ENCODE assay signal across 8 cellular contexts in the genomic region with DNA sequence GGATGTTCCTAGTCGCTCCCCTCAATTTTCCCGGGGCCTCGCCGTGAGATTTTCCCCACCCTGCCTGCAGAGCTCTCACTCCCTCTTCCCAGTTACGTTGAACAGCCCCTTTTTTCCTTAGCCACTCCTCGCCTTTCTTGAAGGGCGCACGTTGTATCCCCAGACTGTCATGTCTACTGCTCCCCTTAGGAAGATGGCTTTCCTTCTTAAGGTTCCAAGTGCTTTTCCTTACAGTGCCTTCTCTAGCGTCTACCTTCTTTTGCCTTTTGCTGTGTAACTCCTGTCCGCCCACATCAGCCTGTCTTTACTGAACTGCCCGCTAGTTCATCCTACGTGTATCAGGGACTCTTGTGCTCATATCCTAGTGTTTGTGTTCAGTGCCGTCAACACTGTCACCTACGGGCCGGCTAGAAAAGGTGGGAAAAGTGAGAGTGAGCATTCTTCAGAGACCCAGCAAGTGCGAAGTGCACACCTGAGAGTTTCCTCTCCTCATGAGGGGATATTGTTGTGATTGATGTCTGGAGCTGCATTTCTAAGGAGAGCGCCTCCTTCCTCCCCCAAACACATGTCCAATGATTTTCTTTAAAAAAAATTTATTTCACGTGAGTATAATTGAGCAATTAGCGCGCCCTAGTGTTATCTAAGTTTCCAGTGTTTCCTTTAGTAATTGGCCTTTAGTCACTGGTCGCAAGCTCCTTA. TPM values are rescaled to one million over a fixed set of nuclear protein-coding genes. Genes with fewer than 3 reads are reported as not detected.
DNase-seq lines count a peak whose midpoint lies in the region; ATAC-seq and TF ChIP-seq lines count a peak whose summit lies in the region.

No MANE protein-coding gene starts in this region.

- H3K27me3 Mint-ChIP-seq in activated CD4-positive, alpha-beta memory T cell treated with anti-CD3 and anti-CD28 coated beads for 36 hours, result no peaks in the 10 kb centered on the region

- intact Hi-C loops in activated CD4-positive, alpha-beta memory T cell treated with anti-CD3 and anti-CD28 coated beads for 36 hours (cut with micrococcal nuclease), result loop anchor here (1.0 to 10.0 kb wide), 13 partner anchors 19 to 734 kb away; partner anchors contain the start of genes DDX46, PPP2CA, SAR1B and SEC24A
- intact Hi-C loops in upper lobe of right lung (cut with DNase I), result no loop called here

- peak overlapping the region; percentile 95 for H3K4me3 Mint-ChIP-seq in activated CD4-positive, alpha-beta memory T cell treated with anti-CD3 and anti-CD28 coated beads for 36 hours

- peak overlapping the region; percentile 95 for H3K27ac ChIP-seq in upper lobe of right lung

- no peaks in the 10 kb centered on the region for H3K36me3 ChIP-seq in mucosa of stomach (ENCODE audit: control insufficient read depth, insufficient read depth, low read length)
- peaks cover 18% of the 10 kb centered on the region for H3K36me3 ChIP-seq in upper lobe of right lung

- H3K9me3 Mint-ChIP-seq in activated CD4-positive, alpha-beta memory T cell treated with anti-CD3 and anti-CD28 coated beads for 36 hours, result no peaks in the 10 kb centered on the region

- H3K9ac ChIP-seq in mucosa of stomach (ENCODE audit: low read length), result peak overlapping the region; percentile 81

- H3K4me3 ChIP-seq in AG09309 (ENCODE audit: control insufficient read depth, low read depth, low read length) (peak overlapping the region; percentile 100), epithelial cell of proximal tubule (ENCODE audit: low read depth, low read length) (peak overlapping the region; percentile 88), mucosa of stomach (ENCODE audit: low read length) (peak overlapping the region; percentile 87), upper lobe of right lung (peak overlapping the region; percentile 60)

- H3K27ac Mint-ChIP-seq in activated CD4-positive, alpha-beta memory T cell treated with anti-CD3 and anti-CD28 coated beads for 36 hours, result peak overlapping the region; percentile 89

- H3K27me3 ChIP-seq in mucosa of stomach (ENCODE audit: control insufficient read depth, insufficient read depth, low read length) (no peaks in the 10 kb centered on the region), upper lobe of right lung (no peaks in the 10 kb centered on the region)

- DNase-seq in AG09309 (ENCODE audit: low read depth), result no peak
- peak; percentile 47 for DNase-seq in GM13977 (ENCODE audit: low spot score)
- peak; percentile 14 for DNase-seq in NCI-H226
- DNase-seq in activated CD4-positive, alpha-beta memory T cell treated with anti-CD3 and anti-CD28 coated beads for 36 hours, result peak; percentile 51
- DNase-seq in epithelial cell of proximal tubule (ENCODE audit: low read depth), result peak; percentile 31
- DNase-seq in upper lobe of right lung, result peak; percentile 47
- DNase-seq in NCI-H1930 (lab: John Stamatoyannopoulos, UW), result no peak

- in situ Hi-C loops in GM13977 (cut with MboI; ENCODE audit: low pct_unique_long_range_greater_than_20kb, low sequenced_read_pairs, unreplicated experiment), result no loop called here

- peaks cover 26% of the 10 kb centered on the region for H3K4me1 Mint-ChIP-seq in activated CD4-positive, alpha-beta memory T cell treated with anti-CD3 and anti-CD28 coated beads for 36 hours (ENCODE audit: low read depth)

- no peak for TF ChIP-seq CTCF in AG09309 (IDR thresholded peaks at IDR 0.05; ENCODE audit: control insufficient read depth, insufficient read depth, low read depth, low read length, missing control alignments)
- TF ChIP-seq CTCF in GM13977 (IDR thresholded peaks at IDR 0.05; ENCODE audit: extremely low read depth, insufficient read depth, missing control alignments), result peak; percentile 16
- TF ChIP-seq CTCF in epithelial cell of proximal tubule (conservative IDR thresholded peaks at IDR 0.05; ENCODE audit: low read depth, low read length), result peak; percentile 12
- peak; percentile 10 for TF ChIP-seq CTCF in upper lobe of right lung (IDR thresholded peaks at IDR 0.05)

- CTCF ChIA-PET in activated CD4-positive, alpha-beta memory T cell treated with anti-CD3 and anti-CD28 coated beads for 36 hours (lab: Charles Lee), result interaction anchor here (0.6 to 4.0 kb wide), 20 partner anchors 11 to 512 kb away, joined by 3 to 36 read pairs (median 5); partner anchors contain the start of genes C5orf24, CDKL3, CDKN2AIPNL and DDX46

- H3K4me1 ChIP-seq in mucosa of stomach (ENCODE audit: control insufficient read depth, insufficient read depth, low read length), result peaks cover 9% of the 10 kb centered on the region
- H3K4me1 ChIP-seq in upper lobe of right lung, result peaks cover 15% of the 10 kb centered on the region

- POLR2A ChIA-PET in activated CD4-positive, alpha-beta memory T cell treated with anti-CD3 and anti-CD28 coated beads for 36 hours (lab: Charles Lee), result interaction anchor here (1.0 to 2.9 kb wide), 11 partner anchors 18 to 514 kb away, joined by 3 to 27 read pairs (median 6); partner anchors contain the start of genes C5orf24, DDX46, PCBD2 and PPP2CA

- peak; percentile 7 for ATAC-seq in upper lobe of right lung

- peaks cover 5% of the 10 kb centered on the region for H3K36me3 Mint-ChIP-seq in activated CD4-positive, alpha-beta memory T cell treated with anti-CD3 and anti-CD28 coated beads for 36 hours

- H3K9me3 ChIP-seq in mucosa of stomach (ENCODE audit: control insufficient read depth, low read length), result no peaks in the 10 kb centered on the region
- H3K9me3 ChIP-seq in upper lobe of right lung, result no peaks in the 10 kb centered on the region

RNA-seq across cellular contexts. Expression of gene CAMLG, which starts 0.8 kb away (rescaled TPM):
- total RNA-seq in activated CD4-positive, alpha-beta memory T cell treated with anti-CD3 and anti-CD28 coated beads for 36 hours, result 10 to 100 TPM; 40.3 to 41.2 TPM
- total RNA-seq in epithelial cell of proximal tubule (20.6 and 24.8 TPM in 2 replicates), upper lobe of right lung (27.0 TPM)

RNA-seq across cellular contexts. Expression of gene DDX46, which starts 19.5 kb away (rescaled TPM):
- total RNA-seq in activated CD4-positive, alpha-beta memory T cell treated with anti-CD3 and anti-CD28 coated beads for 36 hours, result 10 to 100 TPM; 67.4 to 68.0 TPM
- total RNA-seq in epithelial cell of proximal tubule (30.4 and 35.0 TPM in 2 replicates), upper lobe of right lung (37.4 TPM)

Comparison
In these comparisons a context has a peak if more than half of its experiments do, and no peak if none do; other contexts are left out.
1. DNase-seq: peak in GM13977 (single experiment), NCI-H226 (single experiment), activated CD4-positive, alpha-beta memory T cell treated with anti-CD3 and anti-CD28 coated beads for 36 hours (single experiment), epithelial cell of proximal tubule (single experiment) and upper lobe of right lung (single experiment); none in AG09309 (single experiment) and NCI-H1930 (0 of 2).
2. Peak in every context shown above with its lines, with median percentiles within 50 percentile points of each other: H3K4me3 ChIP-seq.